Comparison of ENCODE assay signal across 40 cellular contexts in genomic region chr17:46011711-46012505, GRCh38. TPM values are rescaled to one million over a fixed set of nuclear protein-coding genes. Genes with fewer than 3 reads are reported as not detected.
"Had no signal": no experiment of that assay in that cellular context is flagged by ENCODE, and none has a peak within 500 bp of the region (broad histone marks: within the 10 kb centered on the region; RNA-seq: fewer than 3 reads in every experiment).

No MANE protein-coding gene starts in this region.

- H3K4me3 Mint-ChIP-seq: activated CD4-positive, alpha-beta memory T cell treated with anti-CD3 and anti-CD28 coated beads, Interleukin-2, amount 10 ng/mL, durations not matched to agents 7 days and 5 days; activated CD4-positive, alpha-beta T cell treated with anti-CD3 and anti-CD28 coated beads, Interleukin-2, amount 10 ng/mL, durations not matched to agents 24 days and 14 days; activated naive CD4-positive, alpha-beta T cell treated with anti-CD3 and anti-CD28 coated beads, Interleukin-2, amount 10 ng/mL, durations not matched to agents 7 days and 5 days; activated naive CD8-positive, alpha-beta T cell treated with anti-CD3 and anti-CD28 coated beads, Interleukin-2, amount 10 ng/mL, durations not matched to agents 7 days and 5 days; activated T-cell treated with anti-CD3 and anti-CD28 coated beads, Interleukin-2, amount 50 U/mL, for 24 hours; immature natural killer cell; natural killer cell treated with Interleukin-12 subunit alpha and Interleukin-12 subunit beta and Interleukin-15 and Interleukin-18, amount 100 ng/mL, for 72 hours; T-helper 1 cell treated with Interleukin-12 subunit alpha and Interleukin-12 subunit beta and Interleukin-4 antibody, amounts not matched to agents 30 μg/mL and 1 μg/mL, for 36 hours had no signal

- H3K27me3 Mint-ChIP-seq: activated CD4-positive, alpha-beta memory T cell treated with anti-CD3 and anti-CD28 coated beads, Interleukin-2, amount 10 ng/mL, durations not matched to agents 7 days and 5 days; activated naive CD8-positive, alpha-beta T cell treated with anti-CD3 and anti-CD28 coated beads, Interleukin-2, amount 10 ng/mL, durations not matched to agents 7 days and 5 days; activated T-cell treated with anti-CD3 and anti-CD28 coated beads, Interleukin-2, amount 50 U/mL, for 24 hours; natural killer cell treated with Interleukin-12 subunit alpha and Interleukin-12 subunit beta and Interleukin-15 and Interleukin-18, amount 100 ng/mL, for 72 hours had no signal

- H3K27me3 ChIP-seq: brain microvascular endothelial cell, dorsolateral prefrontal cortex, gastroesophageal sphincter, ovary, transverse colon had no signal

- ATAC-seq: gastroesophageal sphincter, left lobe of liver, mucosa of descending colon had no signal

- H3K4me1 ChIP-seq: gastroesophageal sphincter, prostate gland, transverse colon had no signal

- H3K9me3 ChIP-seq: gastroesophageal sphincter, lower lobe of right lung, mucosa of descending colon, ovary, prostate gland, transverse colon had no signal

- H3K4me3 ChIP-seq: coronary artery, dorsolateral prefrontal cortex, gastroesophageal sphincter, lower lobe of right lung, mucosa of descending colon, ovary, prostate gland, smooth muscle cell, transverse colon had no signal

- FAIRE-seq: astrocyte, TTC549, urothelium cell line had no signal

- H3K27ac ChIP-seq: brain microvascular endothelial cell, coronary artery, gastroesophageal sphincter, lower lobe of right lung, ovary, prostate gland, transverse colon, WERI-Rb-1 had no signal

- H3K36me3 Mint-ChIP-seq: activated naive CD4-positive, alpha-beta T cell treated with anti-CD3 and anti-CD28 coated beads, Interleukin-2, amount 10 ng/mL, durations not matched to agents 7 days and 5 days; activated naive CD8-positive, alpha-beta T cell treated with anti-CD3 and anti-CD28 coated beads, Interleukin-2, amount 10 ng/mL, durations not matched to agents 7 days and 5 days; immature natural killer cell; natural killer cell treated with Interleukin-12 subunit alpha and Interleukin-12 subunit beta and Interleukin-15 and Interleukin-18, amount 100 ng/mL, for 72 hours had no signal

- H3K4me1 Mint-ChIP-seq: activated CD4-positive, alpha-beta memory T cell treated with anti-CD3 and anti-CD28 coated beads, Interleukin-2, amount 10 ng/mL, durations not matched to agents 7 days and 5 days; activated CD4-positive, alpha-beta T cell treated with anti-CD3 and anti-CD28 coated beads, Interleukin-2, amount 10 ng/mL, durations not matched to agents 24 days and 14 days; activated naive CD4-positive, alpha-beta T cell treated with anti-CD3 and anti-CD28 coated beads, Interleukin-2, amount 10 ng/mL, durations not matched to agents 7 days and 5 days; activated naive CD8-positive, alpha-beta T cell treated with anti-CD3 and anti-CD28 coated beads, Interleukin-2, amount 10 ng/mL, durations not matched to agents 7 days and 5 days had no signal

- H3K36me3 ChIP-seq: brain microvascular endothelial cell, gastroesophageal sphincter, lower lobe of right lung, ovary, prostate gland, transverse colon, WERI-Rb-1 had no signal

- H3K9me3 Mint-ChIP-seq: activated CD4-positive, alpha-beta memory T cell treated with anti-CD3 and anti-CD28 coated beads, Interleukin-2, amount 10 ng/mL, durations not matched to agents 7 days and 5 days; activated CD4-positive, alpha-beta T cell treated with anti-CD3 and anti-CD28 coated beads, Interleukin-2, amount 10 ng/mL, durations not matched to agents 24 days and 14 days; activated naive CD4-positive, alpha-beta T cell treated with anti-CD3 and anti-CD28 coated beads, Interleukin-2, amount 10 ng/mL, durations not matched to agents 7 days and 5 days; activated naive CD8-positive, alpha-beta T cell treated with anti-CD3 and anti-CD28 coated beads, Interleukin-2, amount 10 ng/mL, durations not matched to agents 7 days and 5 days; activated T-cell treated with anti-CD3 and anti-CD28 coated beads, Interleukin-2, amount 50 U/mL, for 24 hours; immature natural killer cell; natural killer cell treated with Interleukin-12 subunit alpha and Interleukin-12 subunit beta and Interleukin-15 and Interleukin-18, amount 100 ng/mL, for 72 hours; T-helper 1 cell treated with Interleukin-12 subunit alpha and Interleukin-12 subunit beta and Interleukin-4 antibody, amounts not matched to agents 30 μg/mL and 1 μg/mL, for 36 hours had no signal

- DNase-seq: activated CD4-positive, alpha-beta memory T cell treated with anti-CD3 and anti-CD28 coated beads, Interleukin-2, amount 10 ng/mL, durations not matched to agents 7 days and 5 days; activated CD4-positive, alpha-beta T cell treated with anti-CD3 and anti-CD28 coated beads, Interleukin-2, amount 10 ng/mL, durations not matched to agents 24 days and 14 days; activated CD4-positive, CD25-positive, alpha-beta regulatory T cell treated with anti-CD3 and anti-CD28 coated beads, Interleukin-2, amount 50 U/mL, for 72 hours; activated CD8-positive, alpha-beta memory T cell treated with anti-CD3 and anti-CD28 coated beads, Interleukin-2, amount 50 U/mL, for 48 hours; activated gamma-delta T cell; activated naive CD4-positive, alpha-beta T cell treated with anti-CD3 and anti-CD28 coated beads, Interleukin-2, amount 10 ng/mL, durations not matched to agents 7 days and 5 days; activated naive CD8-positive, alpha-beta T cell treated with anti-CD3 and anti-CD28 coated beads, Interleukin-2, amount 10 ng/mL, durations not matched to agents 7 days and 5 days; activated T-cell treated with anti-CD3 and anti-CD28 coated beads, Interleukin-2, amount 50 U/mL, for 24 hours; brain microvascular endothelial cell; effector memory CD4-positive, alpha-beta T cell; erythroblast; head of caudate nucleus; hypothalamus; immature natural killer cell; lower lobe of right lung; ovary; stimulated activated CD4-positive, alpha-beta T cell treated with anti-CD3 and anti-CD28 coated beads, Interleukin-15, amount 100 ng/mL, for 24 hours; stimulated activated CD4-positive, alpha-beta T cell treated with anti-CD3 and anti-CD28 coated beads, Interleukin-2, amount 100 ng/mL, for 24 hours; stimulated activated naive CD4-positive, alpha-beta T cell; T-helper 9 cell; transverse colon; WERI-Rb-1 had no signal

- H3K27ac Mint-ChIP-seq: activated CD4-positive, alpha-beta memory T cell treated with anti-CD3 and anti-CD28 coated beads, Interleukin-2, amount 10 ng/mL, durations not matched to agents 7 days and 5 days; activated CD4-positive, alpha-beta T cell treated with anti-CD3 and anti-CD28 coated beads, Interleukin-2, amount 10 ng/mL, durations not matched to agents 24 days and 14 days; activated naive CD4-positive, alpha-beta T cell treated with anti-CD3 and anti-CD28 coated beads, Interleukin-2, amount 10 ng/mL, durations not matched to agents 7 days and 5 days; activated naive CD8-positive, alpha-beta T cell treated with anti-CD3 and anti-CD28 coated beads, Interleukin-2, amount 10 ng/mL, durations not matched to agents 7 days and 5 days; activated T-cell treated with anti-CD3 and anti-CD28 coated beads, Interleukin-2, amount 50 U/mL, for 24 hours; immature natural killer cell; natural killer cell treated with Interleukin-12 subunit alpha and Interleukin-12 subunit beta and Interleukin-15 and Interleukin-18, amount 100 ng/mL, for 72 hours; T-helper 1 cell treated with Interleukin-12 subunit alpha and Interleukin-12 subunit beta and Interleukin-4 antibody, amounts not matched to agents 30 μg/mL and 1 μg/mL, for 36 hours had no signal

- H3K4me2 ChIP-seq: smooth muscle cell had no signal

RNA-seq across cellular contexts. Expression of gene STH, which starts 12.9 kb away (rescaled TPM):
- total RNA-seq: activated CD4-positive, alpha-beta memory T cell treated with anti-CD3 and anti-CD28 coated beads, Interleukin-2, amount 10 ng/mL, durations not matched to agents 7 days and 5 days; activated CD4-positive, alpha-beta T cell treated with anti-CD3 and anti-CD28 coated beads, Interleukin-2, amount 10 ng/mL, durations not matched to agents 24 days and 14 days; activated naive CD8-positive, alpha-beta T cell treated with anti-CD3 and anti-CD28 coated beads, Interleukin-2, amount 10 ng/mL, durations not matched to agents 7 days and 5 days; astrocyte; cardiac septum; fibroblast of lung; fibroblast of villous mesenchyme; gastroesophageal sphincter; kidney epithelial cell; left lobe of liver; lower lobe of right lung; mesenteric fat pad; mucosa of descending colon; myocyte; natural killer cell treated with Interleukin-12 subunit alpha and Interleukin-12 subunit beta and Interleukin-15 and Interleukin-18, amount 100 ng/mL, for 72 hours; ovary; prostate gland; smooth muscle cell; transverse colon had no signal
- polyA plus RNA-seq: fibroblast of lung, immature natural killer cell, ovary, smooth muscle cell had no signal
